In genomic region chr17:44076716-44077594, GRCh38 we compare ENCODE assay signal across 1 cellular context.
TF ChIP-seq lines count a peak whose summit lies in the region.

No MANE protein-coding gene starts in this region.

TF ChIP-seq in HepG2, 621 proteins besides CTCF, POLR2A, EP300 and RAD21 (continued from another document and continues in another):
- TF ChIP-seq ZSCAN25 (CRISPR knock-in tag; IDR thresholded peaks at IDR 0.05) (peak; percentile 71), ATM (IDR thresholded peaks at IDR 0.05; ENCODE audit: borderline replicate concordance) (no peak), ZNF781 (CRISPR knock-in tag; IDR thresholded peaks at IDR 0.05; ENCODE audit: borderline replicate concordance, not compliant biosample characterization) (peak; percentile 27), TERF1 (CRISPR knock-in tag; IDR thresholded peaks at IDR 0.05) (no peak), ZNF615 (CRISPR knock-in tag; IDR thresholded peaks at IDR 0.05; ENCODE audit: borderline replicate concordance) (no peak), NPAS2 (CRISPR knock-in tag; IDR thresholded peaks at IDR 0.05; ENCODE audit: borderline replicate concordance) (no peak), ZMAT3 (CRISPR knock-in tag; conservative IDR thresholded peaks at IDR 0.05) (no peak), FOXK1 (CRISPR knock-in tag; IDR thresholded peaks at IDR 0.05; ENCODE audit: borderline replicate concordance, low read depth) (no peak), SRSF1 (optimal IDR thresholded peaks at IDR 0.05; ENCODE audit: low read depth, low read length) (no peak), TEAD3 (CRISPR knock-in tag; optimal IDR thresholded peaks at IDR 0.05; ENCODE audit: borderline replicate concordance) (no peak), ETV5 (CRISPR knock-in tag; IDR thresholded peaks at IDR 0.05; ENCODE audit: borderline replicate concordance) (no peak), MAFG (CRISPR knock-in tag; IDR thresholded peaks at IDR 0.05) (no peak), THRA (CRISPR knock-in tag; IDR thresholded peaks at IDR 0.05; ENCODE audit: borderline replicate concordance) (no peak), ARNT (IDR thresholded peaks at IDR 0.05) (no peak), MIXL1 (CRISPR knock-in tag; IDR thresholded peaks at IDR 0.05) (peak; percentile 47; the same call in 1 of the 2 replicates), PATZ1 (CRISPR knock-in tag; IDR thresholded peaks at IDR 0.05) (peak; percentile 89), CAMTA2 (CRISPR knock-in tag; IDR thresholded peaks at IDR 0.05; ENCODE audit: borderline replicate concordance) (no peak), NR1H2 (CRISPR knock-in tag; IDR thresholded peaks at IDR 0.05; ENCODE audit: borderline replicate concordance, low read depth) (no peak), HOXA3 (CRISPR knock-in tag; IDR thresholded peaks at IDR 0.05) (peak; percentile 51; the same call in 1 of the 2 replicates), ZNF280D (CRISPR knock-in tag; IDR thresholded peaks at IDR 0.05) (no peak), ZNF552 (CRISPR knock-in tag; IDR thresholded peaks at IDR 0.05; ENCODE audit: borderline replicate concordance) (no peak), MXD1 (CRISPR knock-in tag; IDR thresholded peaks at IDR 0.05) (no peak), CCAR2 (optimal IDR thresholded peaks at IDR 0.05; ENCODE audit: low read depth, low read length) (no peak), TMF1 (CRISPR knock-in tag; IDR thresholded peaks at IDR 0.05; ENCODE audit: low read depth) (no peak), HCFC1 (IDR thresholded peaks at IDR 0.05; ENCODE audit: low read depth, low read length) (no peak), ZMYM4 (CRISPR knock-in tag; IDR thresholded peaks at IDR 0.05) (0 out of 2 replicates have a peak, but pooled peaks have one; percentile 14), GPN1 (CRISPR knock-in tag; IDR thresholded peaks at IDR 0.05; ENCODE audit: borderline replicate concordance) (no peak), ZKSCAN1 (IDR thresholded peaks at IDR 0.05; ENCODE audit: low read length) (no peak), ZNF264 (CRISPR knock-in tag; IDR thresholded peaks at IDR 0.05) (0 out of 2 replicates have a peak, but pooled peaks have one; percentile 32), TFDP1 (CRISPR knock-in tag; IDR thresholded peaks at IDR 0.05; ENCODE audit: borderline replicate concordance) (no peak), CREB1 (IDR thresholded peaks at IDR 0.05) (no peak), CREB1 (CRISPR knock-in tag; IDR thresholded peaks at IDR 0.05) (no peak), ZSCAN31 (CRISPR knock-in tag; IDR thresholded peaks at IDR 0.05; ENCODE audit: low read depth) (peak; percentile 34; the same call in 1 of the 2 replicates), ZNF432 (CRISPR knock-in tag; IDR thresholded peaks at IDR 0.05; ENCODE audit: borderline replicate concordance) (no peak), ZBTB14 (CRISPR knock-in tag; IDR thresholded peaks at IDR 0.05) (no peak)
- TF ChIP-seq, protein P1, sequence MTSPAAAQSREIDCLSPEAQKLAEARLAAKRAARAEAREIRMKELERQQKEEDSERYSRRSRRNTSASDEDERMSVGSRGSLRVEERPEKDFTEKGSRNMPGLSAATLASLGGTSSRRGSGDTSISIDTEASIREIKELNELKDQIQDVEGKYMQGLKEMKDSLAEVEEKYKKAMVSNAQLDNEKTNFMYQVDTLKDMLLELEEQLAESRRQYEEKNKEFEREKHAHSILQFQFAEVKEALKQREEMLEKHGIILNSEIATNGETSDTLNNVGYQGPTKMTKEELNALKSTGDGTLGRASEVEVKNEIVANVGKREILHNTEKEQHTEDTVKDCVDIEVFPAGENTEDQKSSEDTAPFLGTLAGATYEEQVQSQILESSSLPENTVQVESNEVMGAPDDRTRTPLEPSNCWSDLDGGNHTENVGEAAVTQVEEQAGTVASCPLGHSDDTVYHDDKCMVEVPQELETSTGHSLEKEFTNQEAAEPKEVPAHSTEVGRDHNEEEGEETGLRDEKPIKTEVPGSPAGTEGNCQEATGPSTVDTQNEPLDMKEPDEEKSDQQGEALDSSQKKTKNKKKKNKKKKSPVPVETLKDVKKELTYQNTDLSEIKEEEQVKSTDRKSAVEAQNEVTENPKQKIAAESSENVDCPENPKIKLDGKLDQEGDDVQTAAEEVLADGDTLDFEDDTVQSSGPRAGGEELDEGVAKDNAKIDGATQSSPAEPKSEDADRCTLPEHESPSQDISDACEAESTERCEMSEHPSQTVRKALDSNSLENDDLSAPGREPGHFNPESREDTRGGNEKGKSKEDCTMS (CRISPR knock-in tag; conservative IDR thresholded peaks at IDR 0.05) = no peak
- TF ChIP-seq, protein P2, sequence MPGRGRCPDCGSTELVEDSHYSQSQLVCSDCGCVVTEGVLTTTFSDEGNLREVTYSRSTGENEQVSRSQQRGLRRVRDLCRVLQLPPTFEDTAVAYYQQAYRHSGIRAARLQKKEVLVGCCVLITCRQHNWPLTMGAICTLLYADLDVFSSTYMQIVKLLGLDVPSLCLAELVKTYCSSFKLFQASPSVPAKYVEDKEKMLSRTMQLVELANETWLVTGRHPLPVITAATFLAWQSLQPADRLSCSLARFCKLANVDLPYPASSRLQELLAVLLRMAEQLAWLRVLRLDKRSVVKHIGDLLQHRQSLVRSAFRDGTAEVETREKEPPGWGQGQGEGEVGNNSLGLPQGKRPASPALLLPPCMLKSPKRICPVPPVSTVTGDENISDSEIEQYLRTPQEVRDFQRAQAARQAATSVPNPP (CRISPR knock-in tag; IDR thresholded peaks at IDR 0.05) = no peak
- TF ChIP-seq, protein P3, sequence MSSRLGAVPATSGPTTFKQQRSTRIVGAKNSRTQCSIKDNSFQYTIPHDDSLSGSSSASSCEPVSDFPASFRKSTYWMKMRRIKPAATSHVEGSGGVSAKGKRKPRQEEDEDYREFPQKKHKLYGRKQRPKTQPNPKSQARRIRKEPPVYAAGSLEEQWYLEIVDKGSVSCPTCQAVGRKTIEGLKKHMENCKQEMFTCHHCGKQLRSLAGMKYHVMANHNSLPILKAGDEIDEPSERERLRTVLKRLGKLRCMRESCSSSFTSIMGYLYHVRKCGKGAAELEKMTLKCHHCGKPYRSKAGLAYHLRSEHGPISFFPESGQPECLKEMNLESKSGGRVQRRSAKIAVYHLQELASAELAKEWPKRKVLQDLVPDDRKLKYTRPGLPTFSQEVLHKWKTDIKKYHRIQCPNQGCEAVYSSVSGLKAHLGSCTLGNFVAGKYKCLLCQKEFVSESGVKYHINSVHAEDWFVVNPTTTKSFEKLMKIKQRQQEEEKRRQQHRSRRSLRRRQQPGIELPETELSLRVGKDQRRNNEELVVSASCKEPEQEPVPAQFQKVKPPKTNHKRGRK (CRISPR knock-in tag; IDR thresholded peaks at IDR 0.05) = no peak
- TF ChIP-seq, protein P4, sequence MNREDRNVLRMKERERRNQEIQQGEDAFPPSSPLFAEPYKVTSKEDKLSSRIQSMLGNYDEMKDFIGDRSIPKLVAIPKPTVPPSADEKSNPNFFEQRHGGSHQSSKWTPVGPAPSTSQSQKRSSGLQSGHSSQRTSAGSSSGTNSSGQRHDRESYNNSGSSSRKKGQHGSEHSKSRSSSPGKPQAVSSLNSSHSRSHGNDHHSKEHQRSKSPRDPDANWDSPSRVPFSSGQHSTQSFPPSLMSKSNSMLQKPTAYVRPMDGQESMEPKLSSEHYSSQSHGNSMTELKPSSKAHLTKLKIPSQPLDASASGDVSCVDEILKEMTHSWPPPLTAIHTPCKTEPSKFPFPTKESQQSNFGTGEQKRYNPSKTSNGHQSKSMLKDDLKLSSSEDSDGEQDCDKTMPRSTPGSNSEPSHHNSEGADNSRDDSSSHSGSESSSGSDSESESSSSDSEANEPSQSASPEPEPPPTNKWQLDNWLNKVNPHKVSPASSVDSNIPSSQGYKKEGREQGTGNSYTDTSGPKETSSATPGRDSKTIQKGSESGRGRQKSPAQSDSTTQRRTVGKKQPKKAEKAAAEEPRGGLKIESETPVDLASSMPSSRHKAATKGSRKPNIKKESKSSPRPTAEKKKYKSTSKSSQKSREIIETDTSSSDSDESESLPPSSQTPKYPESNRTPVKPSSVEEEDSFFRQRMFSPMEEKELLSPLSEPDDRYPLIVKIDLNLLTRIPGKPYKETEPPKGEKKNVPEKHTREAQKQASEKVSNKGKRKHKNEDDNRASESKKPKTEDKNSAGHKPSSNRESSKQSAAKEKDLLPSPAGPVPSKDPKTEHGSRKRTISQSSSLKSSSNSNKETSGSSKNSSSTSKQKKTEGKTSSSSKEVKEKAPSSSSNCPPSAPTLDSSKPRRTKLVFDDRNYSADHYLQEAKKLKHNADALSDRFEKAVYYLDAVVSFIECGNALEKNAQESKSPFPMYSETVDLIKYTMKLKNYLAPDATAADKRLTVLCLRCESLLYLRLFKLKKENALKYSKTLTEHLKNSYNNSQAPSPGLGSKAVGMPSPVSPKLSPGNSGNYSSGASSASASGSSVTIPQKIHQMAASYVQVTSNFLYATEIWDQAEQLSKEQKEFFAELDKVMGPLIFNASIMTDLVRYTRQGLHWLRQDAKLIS (CRISPR knock-in tag; IDR thresholded peaks at IDR 0.05) = no peak
